7 cellular contexts compared by ENCODE assay signal in genomic region chr2:73423913-73424312, GRCh38.
"Had no signal": no experiment of that assay in that cellular context is flagged by ENCODE, and none has a peak within 500 bp of the region (broad histone marks: within the 10 kb centered on the region; RNA-seq: fewer than 3 reads in every experiment).

No MANE protein-coding gene starts in this region.

- ATAC-seq: GM12878 had no signal

- FAIRE-seq: G401.6, GM12892, GM18507, GM19239 had no signal

- DNase-seq: GDM1, GF-D8 had no signal

- H3K4me3 ChIP-seq: GM12878 had no signal
